In genomic region chr18:58043452-58044369, GRCh38 we compare ENCODE assay signal across 8 cellular contexts. TPM values are rescaled to one million over a fixed set of nuclear protein-coding genes. Genes with fewer than 3 reads are reported as not detected.
DNase-seq lines count a peak whose midpoint lies in the region; ATAC-seq and TF ChIP-seq lines count a peak whose summit lies in the region.

TSS of gene NEDD4L (plus strand) at chr18:58044226. CDS start at chr18:58044661, 435 bp downstream.

- H3K27ac Mint-ChIP-seq in chondrocyte (ENCODE audit: unreplicated experiment) = peak within 1 kb of the TSS; percentile 82

- H3K27me3 Mint-ChIP-seq in chondrocyte (ENCODE audit: low read depth) = no peaks in the 10 kb centered on the region

- TF ChIP-seq CTCF in AG09319 (IDR thresholded peaks at IDR 0.05; ENCODE audit: low read depth, low read length) (peak; percentile 92), chondrocyte (IDR thresholded peaks at IDR 0.05) (peak; percentile 96)

- no peaks in the 10 kb centered on the region for H3K36me3 Mint-ChIP-seq in chondrocyte (ENCODE audit: low read depth)

- H3K4me1 Mint-ChIP-seq in chondrocyte (ENCODE audit: low read depth) = peaks cover 28% of the 10 kb centered on the region

- no peaks in the 10 kb centered on the region for H3K9me3 Mint-ChIP-seq in chondrocyte (ENCODE audit: low read depth)

- H3K4me3 Mint-ChIP-seq in chondrocyte (ENCODE audit: unreplicated experiment) = peak within 1 kb of the TSS; percentile 94

- DNase-seq in AG09319 (ENCODE audit: extremely low read depth, low read depth) = peak; percentile 40
- DNase-seq in NCI-H226 = peak; percentile 59
- DNase-seq in activated CD4-positive, alpha-beta T cell treated with anti-CD3 and anti-CD28 coated beads for 24 hours (ENCODE audit: low read depth in 2 of 2) = peak; percentile 65 to 68
- DNase-seq in chondrocyte (ENCODE audit: low spot score) = peak; percentile 95
- peak; percentile 88 for DNase-seq in kidney tubule cell (ENCODE audit: low spot score)
- peak; percentile 74 to 77 for DNase-seq in stimulated activated CD4-positive, alpha-beta T cell treated with anti-CD3 and anti-CD28 coated beads, Interleukin-15, amount 100 ng/mL, for 48 hours (ENCODE audit: low read depth in 2 of 2)

- ATAC-seq in GM19023 (IDR thresholded peaks at IDR 0.05; ENCODE audit: unreplicated experiment) (peak; percentile 79), HG03196 (IDR thresholded peaks at IDR 0.05; ENCODE audit: unreplicated experiment) (peak; percentile 71)

RNA-seq across cellular contexts. Expression of gene NEDD4L, which starts in this region (rescaled TPM):
- 21.6 to 27.6 TPM (median 25.8 TPM) in 3 replicates for total RNA-seq in chondrocyte

Comparison
In these comparisons a context has a peak if more than half of its experiments do, and no peak if none do; other contexts are left out.
1. Peak in every context shown above with its lines: DNase-seq and ATAC-seq.
2. DNase-seq: peak in every context shown above with its lines; median percentile 95 in chondrocyte; 88 in kidney tubule cell; 76 in stimulated activated CD4-positive, alpha-beta T cell treated with anti-CD3 and anti-CD28 coated beads, Interleukin-15, amount 100 ng/mL, for 48 hours; 66 in activated CD4-positive, alpha-beta T cell treated with anti-CD3 and anti-CD28 coated beads for 24 hours; 59 in NCI-H226; 40 in AG09319.